Comparison of ENCODE assay signal across 15 cellular contexts in genomic region chr7:139772115-139772514, GRCh38. TPM values are rescaled to one million over a fixed set of nuclear protein-coding genes. Genes with fewer than 3 reads are reported as not detected.
DNase-seq lines count a peak whose midpoint lies in the region; ATAC-seq and TF ChIP-seq lines count a peak whose summit lies in the region.
"Had no signal": no experiment of that assay in that cellular context is flagged by ENCODE, and none has a peak within 500 bp of the region (broad histone marks: within the 10 kb centered on the region; RNA-seq: fewer than 3 reads in every experiment).

No MANE protein-coding gene starts in this region.

- intact Hi-C loops in activated naive CD4-positive, alpha-beta T cell treated with anti-CD3 and anti-CD28 coated beads for 36 hours (cut with micrococcal nuclease), result loop anchor here (5.0 to 10.0 kb wide), 4 partner anchors 230 to 1017 kb away; partner anchors contain the start of gene PARP12
- intact Hi-C loops in right lobe of liver (cut with DNase I), result no loop called here
- intact Hi-C loops in upper lobe of right lung (cut with DNase I), result loop anchor here (10.0 kb wide), 1 partner anchor 127 kb away; no protein-coding TSS in a partner anchor

- no peaks in the 10 kb centered on the region for H3K27me3 ChIP-seq in brain microvascular endothelial cell (replicated peaks)
- H3K27me3 ChIP-seq in right lobe of liver, result no peaks in the 10 kb centered on the region
- H3K27me3 ChIP-seq in upper lobe of right lung, result no peaks in the 10 kb centered on the region
- H3K27me3 ChIP-seq: uterus had no signal

- CTCF ChIA-PET in activated naive CD4-positive, alpha-beta T cell treated with anti-CD3 and anti-CD28 coated beads for 36 hours (lab: Charles Lee), result interaction anchor here (0.5 to 0.7 kb wide), 3 partner anchors 100 to 622 kb away, joined by 3 read pairs; no protein-coding TSS in a partner anchor

- peaks cover 7% of the 10 kb centered on the region for H3K36me3 ChIP-seq in brain microvascular endothelial cell (replicated peaks)
- H3K36me3 ChIP-seq in right lobe of liver, result no peaks in the 10 kb centered on the region
- H3K36me3 ChIP-seq in upper lobe of right lung, result peaks cover 6% of the 10 kb centered on the region
- H3K36me3 ChIP-seq: uterus had no signal

- peak overlapping the region; percentile 57 for H3K27ac Mint-ChIP-seq in activated naive CD4-positive, alpha-beta T cell treated with anti-CD3 and anti-CD28 coated beads, Interleukin-2, amount 50 U/mL, for 24 hours
- no peak overlapping the region for H3K27ac Mint-ChIP-seq in activated naive CD4-positive, alpha-beta T cell treated with anti-CD3 and anti-CD28 coated beads for 36 hours
- H3K27ac Mint-ChIP-seq in stimulated activated naive CD8-positive, alpha-beta T cell treated with anti-CD3 and anti-CD28 coated beads, Interleukin-15, amount 100 ng/mL, for 72 hours, result no peak overlapping the region

- no peaks in the 10 kb centered on the region for H3K9me3 ChIP-seq in right lobe of liver
- no peaks in the 10 kb centered on the region for H3K9me3 ChIP-seq in upper lobe of right lung
- H3K9me3 ChIP-seq: uterus had no signal

- peaks cover 93% of the 10 kb centered on the region for H3K4me1 Mint-ChIP-seq in activated naive CD4-positive, alpha-beta T cell treated with anti-CD3 and anti-CD28 coated beads, Interleukin-2, amount 50 U/mL, for 24 hours
- H3K4me1 Mint-ChIP-seq in activated naive CD4-positive, alpha-beta T cell treated with anti-CD3 and anti-CD28 coated beads for 36 hours (ENCODE audit: low read depth), result peaks cover 85% of the 10 kb centered on the region
- peaks cover 85% of the 10 kb centered on the region for H3K4me1 Mint-ChIP-seq in stimulated activated naive CD8-positive, alpha-beta T cell treated with anti-CD3 and anti-CD28 coated beads, Interleukin-15, amount 100 ng/mL, for 72 hours

- H3K27ac ChIP-seq in brain microvascular endothelial cell (peak overlapping the region; percentile 93), right lobe of liver (peak overlapping the region; percentile 35 to 64 (median 54)), upper lobe of right lung (peak overlapping the region; percentile 47)
- H3K27ac ChIP-seq: uterus had no signal

- no peaks in the 10 kb centered on the region for H3K27me3 Mint-ChIP-seq in activated naive CD4-positive, alpha-beta T cell treated with anti-CD3 and anti-CD28 coated beads, Interleukin-2, amount 50 U/mL, for 24 hours
- H3K27me3 Mint-ChIP-seq in activated naive CD4-positive, alpha-beta T cell treated with anti-CD3 and anti-CD28 coated beads for 36 hours (ENCODE audit: low read depth), result no peaks in the 10 kb centered on the region
- no peaks in the 10 kb centered on the region for H3K27me3 Mint-ChIP-seq in stimulated activated naive CD8-positive, alpha-beta T cell treated with anti-CD3 and anti-CD28 coated beads, Interleukin-15, amount 100 ng/mL, for 72 hours

- H3K4me1 ChIP-seq in right lobe of liver (peaks cover 0 to 85% (median 32%) of the 10 kb centered on the region in 4 donors), upper lobe of right lung (peaks cover 46% of the 10 kb centered on the region)
- H3K4me1 ChIP-seq: uterus had no signal

- no peak for TF ChIP-seq CTCF in brain microvascular endothelial cell (IDR thresholded peaks at IDR 0.05; ENCODE audit: low read depth, low read length, missing control alignments)
- TF ChIP-seq CTCF in right lobe of liver (IDR thresholded peaks at IDR 0.05), result no peak
- TF ChIP-seq CTCF in upper lobe of right lung (IDR thresholded peaks at IDR 0.05), result no peak

- no peaks in the 10 kb centered on the region for H3K9me3 Mint-ChIP-seq in activated naive CD4-positive, alpha-beta T cell treated with anti-CD3 and anti-CD28 coated beads, Interleukin-2, amount 50 U/mL, for 24 hours
- no peaks in the 10 kb centered on the region for H3K9me3 Mint-ChIP-seq in activated naive CD4-positive, alpha-beta T cell treated with anti-CD3 and anti-CD28 coated beads for 36 hours
- no peaks in the 10 kb centered on the region for H3K9me3 Mint-ChIP-seq in stimulated activated naive CD8-positive, alpha-beta T cell treated with anti-CD3 and anti-CD28 coated beads, Interleukin-15, amount 100 ng/mL, for 72 hours

- 10% methylated on average over 7 of the region's 7 CpGs for WGBS in right lobe of liver (ENCODE audit: insufficient coverage, low coverage, low lambda C conversion rate, missing lambda C conversion rate)

- H3K4me3 Mint-ChIP-seq in activated naive CD4-positive, alpha-beta T cell treated with anti-CD3 and anti-CD28 coated beads, Interleukin-2, amount 50 U/mL, for 24 hours, result no peak overlapping the region
- H3K4me3 Mint-ChIP-seq in activated naive CD4-positive, alpha-beta T cell treated with anti-CD3 and anti-CD28 coated beads for 36 hours, result no peak overlapping the region
- no peak overlapping the region for H3K4me3 Mint-ChIP-seq in stimulated activated naive CD8-positive, alpha-beta T cell treated with anti-CD3 and anti-CD28 coated beads, Interleukin-15, amount 100 ng/mL, for 72 hours

- H3K4me3 ChIP-seq in brain microvascular endothelial cell (ENCODE audit: low read depth, low read length) (no peak overlapping the region), right lobe of liver (peak overlapping the region in 2 of 3 donors; percentile 17 to 25), upper lobe of right lung (no peak overlapping the region)
- H3K4me3 ChIP-seq: skin epidermis, uterus had no signal

- H3K36me3 Mint-ChIP-seq in activated naive CD4-positive, alpha-beta T cell treated with anti-CD3 and anti-CD28 coated beads, Interleukin-2, amount 50 U/mL, for 24 hours, result peaks cover 2% of the 10 kb centered on the region
- H3K36me3 Mint-ChIP-seq in activated naive CD4-positive, alpha-beta T cell treated with anti-CD3 and anti-CD28 coated beads for 36 hours (ENCODE audit: low read depth), result no peaks in the 10 kb centered on the region

- no peak for DNase-seq in activated naive CD4-positive, alpha-beta T cell treated with anti-CD3 and anti-CD28 coated beads for 36 hours
- DNase-seq in brain microvascular endothelial cell, result no peak
- peak in 1 of 3 donors; percentile 77 for DNase-seq in right lobe of liver
- no peak for DNase-seq in upper lobe of right lung
- DNase-seq in NCI-H187 treated with DMSO at 0.1 percent for 48 hours (lab: John Stamatoyannopoulos, UW), result no peak
- DNase-seq in NCI-H2081 treated with DMSO at 0.1 percent for 48 hours (lab: John Stamatoyannopoulos, UW), result no peak
- DNase-seq in stimulated activated naive CD8-positive, alpha-beta T cell treated with anti-CD3 and anti-CD28 coated beads, Interleukin-15, amount 100 ng/mL, for 72 hours, result no peak
- DNase-seq: activated CD4-positive, alpha-beta T cell treated with anti-CD3 and anti-CD28 coated beads, Interleukin-2, amount 50 U/mL, for 4 hours; activated effector memory CD4-positive, alpha-beta T cell treated with anti-CD3 and anti-CD28 coated beads, Interleukin-2, amount 50 U/mL, for 16 hours; cerebellar nuclear complex; DMS79 treated with DMSO at 0.1 percent for 48 hours; NCI-H146; uterus had no signal

- in situ Hi-C loops in brain microvascular endothelial cell (cut with HindIII; ENCODE audit: low pct_ligation_motif_present, low sequenced_read_pairs), result no loop called here

- TF ChIP-seq POLR2A in right lobe of liver (IDR thresholded peaks at IDR 0.05), result no peak

- ATAC-seq in right lobe of liver (peak; percentile 43 to 76 (median 58)), upper lobe of right lung (peak; percentile 43)
- no peak for ATAC-seq in stimulated activated naive CD8-positive, alpha-beta T cell treated with anti-CD3 and anti-CD28 coated beads, Interleukin-15, amount 100 ng/mL, for 72 hours

RNA-seq across cellular contexts. Expression of gene HIPK2, which starts 5.7 kb away (rescaled TPM):
- 10 to 100 TPM; 16.8 to 17.3 TPM for total RNA-seq in activated naive CD4-positive, alpha-beta T cell treated with anti-CD3 and anti-CD28 coated beads for 36 hours
- total RNA-seq in right lobe of liver, result 10 to 100 TPM; 48.5 to 68.0 (median 59.6) TPM
- 64.3 TPM for total RNA-seq in upper lobe of right lung

RNA-seq across cellular contexts. Expression of gene TBXAS1, which starts 56.9 kb away (rescaled TPM):
- total RNA-seq in activated naive CD4-positive, alpha-beta T cell treated with anti-CD3 and anti-CD28 coated beads for 36 hours, result 1 to 10 TPM in 1 of 2 experiments, under 1 TPM in 1; 0.83 to 1.1 TPM
- total RNA-seq in right lobe of liver (10 to 100 TPM in 4 of 6 experiments, 1 to 10 TPM in 2; 7.6 to 15.6 (median 12.2) TPM), upper lobe of right lung (65.4 TPM)

Comparison
In these comparisons a context has a peak if more than half of its experiments do, and no peak if none do; other contexts are left out.
1. H3K4me3 ChIP-seq: peak in right lobe of liver (2 of 3); none in brain microvascular endothelial cell (single experiment) and upper lobe of right lung (single experiment).
2. RNA of gene TBXAS1, which starts 56.9 kb away (total RNA-seq): 65.4 TPM in upper lobe of right lung (single experiment) and 7.6 to 15.6 TPM in right lobe of liver; 0.83 to 1.1 TPM in activated naive CD4-positive, alpha-beta T cell treated with anti-CD3 and anti-CD28 coated beads for 36 hours; every median in the first group is over 4 times any median in the second.
3. intact Hi-C loops: an anchor here in activated naive CD4-positive, alpha-beta T cell treated with anti-CD3 and anti-CD28 coated beads for 36 hours (5.0 to 10.0 kb wide) and upper lobe of right lung (10.0 kb wide); none called in right lobe of liver.
4. Peak in every context shown above with its lines, with median percentiles within 50 percentile points of each other: H3K27ac ChIP-seq.